In the genomic region with DNA sequence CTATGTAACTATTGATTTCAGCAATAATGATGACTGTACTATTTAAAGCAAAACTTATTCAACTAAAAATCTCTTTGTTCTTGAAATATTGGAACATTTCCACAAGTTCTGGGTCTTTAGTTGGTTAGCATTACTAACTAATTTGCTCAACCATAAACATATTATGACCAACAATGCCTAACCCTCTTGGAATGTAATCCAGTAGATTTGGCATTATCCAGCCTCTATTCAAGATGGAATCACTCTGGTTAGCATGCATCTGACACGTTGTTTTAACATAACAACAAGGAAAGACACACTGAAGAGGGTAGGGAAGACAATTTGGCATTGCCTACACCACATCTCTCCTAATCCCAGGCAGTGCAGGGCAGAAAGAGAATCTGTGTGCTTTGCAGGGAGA, we compare ENCODE assay signal across 33 cellular contexts.
"Had no signal": no experiment of that assay in that cellular context is flagged by ENCODE, and none has a peak within 500 bp of the region (broad histone marks: within the 10 kb centered on the region; RNA-seq: fewer than 3 reads in every experiment).

No MANE protein-coding gene starts in this region.

- H2AFZ ChIP-seq: hepatocyte had no signal

- H3K9me3 Mint-ChIP-seq: activated naive CD4-positive, alpha-beta T cell treated with anti-CD3 and anti-CD28 coated beads, Interleukin-2, amount 10 ng/mL, durations not matched to agents 7 days and 5 days; activated naive CD8-positive, alpha-beta T cell treated with anti-CD3 and anti-CD28 coated beads, Interleukin-2, amount 50 U/mL, for 24 hours; activated T-helper 1 cell treated with anti-CD3 and anti-CD28 coated beads, Interleukin-12 subunit alpha, Interleukin-12 subunit beta, Interleukin-2, Interleukin-4 antibody, amounts not matched to agents 30 ng/mL and 10 ng/mL and 1 ng/mL, durations not matched to agents 14 hours and 24 hours and 36 hours; nephron; stimulated activated memory B cell treated with anti-CD40 and anti-IgM and Interleukin-4, amounts not matched to agents 10 μg/mL and 1 μg/mL and 100 μg/mL, for 72 hours; stimulated activated naive CD8-positive, alpha-beta T cell treated with anti-CD3 and anti-CD28 coated beads, Interleukin-15, amount 100 ng/mL, for 72 hours had no signal

- H3K36me3 Mint-ChIP-seq: activated naive CD4-positive, alpha-beta T cell treated with anti-CD3 and anti-CD28 coated beads, Interleukin-2, amount 10 ng/mL, durations not matched to agents 7 days and 5 days; stimulated activated memory B cell treated with anti-CD40 and anti-IgM and Interleukin-4, amounts not matched to agents 10 μg/mL and 1 μg/mL and 100 μg/mL, for 72 hours had no signal

- H3K4me3 ChIP-seq: body of pancreas, cardiac muscle cell, colonic mucosa, dorsolateral prefrontal cortex, gastroesophageal sphincter, hepatocyte, pancreas, prostate gland, smooth muscle cell, upper lobe of right lung had no signal

- H3K4me1 Mint-ChIP-seq: activated naive CD4-positive, alpha-beta T cell treated with anti-CD3 and anti-CD28 coated beads, Interleukin-2, amount 10 ng/mL, durations not matched to agents 7 days and 5 days; activated naive CD8-positive, alpha-beta T cell treated with anti-CD3 and anti-CD28 coated beads, Interleukin-2, amount 50 U/mL, for 24 hours; nephron; stimulated activated memory B cell treated with anti-CD40 and anti-IgM and Interleukin-4, amounts not matched to agents 10 μg/mL and 1 μg/mL and 100 μg/mL, for 72 hours; stimulated activated naive CD8-positive, alpha-beta T cell treated with anti-CD3 and anti-CD28 coated beads, Interleukin-15, amount 100 ng/mL, for 72 hours had no signal

- DNase-seq: activated CD4-positive, alpha-beta T cell treated with anti-CD3 and anti-CD28 coated beads for 4 hours; activated CD4-positive, alpha-beta T cell treated with anti-CD3 and anti-CD28 coated beads, Interleukin-2, amount 50 U/mL, for 4 hours; activated CD8-positive, alpha-beta memory T cell treated with anti-CD3 and anti-CD28 coated beads, Interleukin-2, amount 50 U/mL, for 4 hours; activated gamma-delta T cell; activated naive CD4-positive, alpha-beta T cell treated with anti-CD3 and anti-CD28 coated beads, Interleukin-2, amount 10 ng/mL, durations not matched to agents 7 days and 5 days; activated naive CD8-positive, alpha-beta T cell treated with anti-CD3 and anti-CD28 coated beads, Interleukin-2, amount 50 U/mL, for 24 hours; activated T-cell treated with anti-CD3 and anti-CD28 coated beads, Interleukin-2, amount 50 U/mL, for 1 hour; body of pancreas; cerebellar nuclear complex; colonic mucosa; dorsolateral prefrontal cortex; effector memory CD4-positive, alpha-beta T cell; erythroblast; left cardiac atrium; left ventricle myocardium superior; nucleus accumbens; pancreas; stimulated activated CD4-positive, alpha-beta T cell treated with anti-CD3 and anti-CD28 coated beads, Interleukin-1b, Interleukin-23, amount 100 ng/mL, for 48 hours; stimulated activated CD4-positive, alpha-beta T cell treated with anti-CD3 and anti-CD28 coated beads, Interleukin-4, amount 100 ng/mL, for 4 hours; stimulated activated CD8-positive, alpha-beta memory T cell treated with anti-CD3 and anti-CD28 coated beads, Interleukin-4, amount 100 ng/mL, for 48 hours; stimulated activated naive CD8-positive, alpha-beta T cell treated with anti-CD3 and anti-CD28 coated beads, Interleukin-15, amount 100 ng/mL, for 72 hours; substantia nigra; T-helper 1 cell; upper lobe of right lung had no signal

- H3K27ac Mint-ChIP-seq: activated naive CD4-positive, alpha-beta T cell treated with anti-CD3 and anti-CD28 coated beads, Interleukin-2, amount 10 ng/mL, durations not matched to agents 7 days and 5 days; activated naive CD8-positive, alpha-beta T cell treated with anti-CD3 and anti-CD28 coated beads, Interleukin-2, amount 50 U/mL, for 24 hours; activated T-helper 1 cell treated with anti-CD3 and anti-CD28 coated beads, Interleukin-12 subunit alpha, Interleukin-12 subunit beta, Interleukin-2, Interleukin-4 antibody, amounts not matched to agents 30 ng/mL and 10 ng/mL and 1 ng/mL, durations not matched to agents 14 hours and 24 hours and 36 hours; nephron; stimulated activated memory B cell treated with anti-CD40 and anti-IgM and Interleukin-4, amounts not matched to agents 10 μg/mL and 1 μg/mL and 100 μg/mL, for 72 hours; stimulated activated naive CD8-positive, alpha-beta T cell treated with anti-CD3 and anti-CD28 coated beads, Interleukin-15, amount 100 ng/mL, for 72 hours; T-helper 2 cell treated with Interferon-gamma antibody and Interleukin-4, amounts not matched to agents 5 μg/mL and 100 μg/mL, for 36 hours had no signal

- H3K36me3 ChIP-seq: cardiac muscle cell, colonic mucosa, gastroesophageal sphincter, pancreas, prostate gland, upper lobe of right lung had no signal

- H3K4me2 ChIP-seq: hepatocyte, smooth muscle cell had no signal

- H3K27me3 ChIP-seq: body of pancreas, cardiac muscle cell, colonic mucosa, dorsolateral prefrontal cortex, gastroesophageal sphincter, hepatocyte, pancreas, upper lobe of right lung had no signal

- H3K4me1 ChIP-seq: body of pancreas, colonic mucosa, gastroesophageal sphincter, pancreas, prostate gland, upper lobe of right lung had no signal

- H3K27ac ChIP-seq: body of pancreas, cardiac muscle cell, colonic mucosa, dorsolateral prefrontal cortex, gastroesophageal sphincter, hepatocyte, pancreas, prostate gland, upper lobe of right lung had no signal

- H3K4me3 Mint-ChIP-seq: activated naive CD4-positive, alpha-beta T cell treated with anti-CD3 and anti-CD28 coated beads, Interleukin-2, amount 10 ng/mL, durations not matched to agents 7 days and 5 days; activated naive CD8-positive, alpha-beta T cell treated with anti-CD3 and anti-CD28 coated beads, Interleukin-2, amount 50 U/mL, for 24 hours; activated T-helper 1 cell treated with anti-CD3 and anti-CD28 coated beads, Interleukin-12 subunit alpha, Interleukin-12 subunit beta, Interleukin-2, Interleukin-4 antibody, amounts not matched to agents 30 ng/mL and 10 ng/mL and 1 ng/mL, durations not matched to agents 14 hours and 24 hours and 36 hours; nephron; stimulated activated memory B cell treated with anti-CD40 and anti-IgM and Interleukin-4, amounts not matched to agents 10 μg/mL and 1 μg/mL and 100 μg/mL, for 72 hours; stimulated activated naive CD8-positive, alpha-beta T cell treated with anti-CD3 and anti-CD28 coated beads, Interleukin-15, amount 100 ng/mL, for 72 hours; T-helper 2 cell treated with Interferon-gamma antibody and Interleukin-4, amounts not matched to agents 5 μg/mL and 100 μg/mL, for 36 hours had no signal

- H3K9me3 ChIP-seq: body of pancreas, colonic mucosa, gastroesophageal sphincter, pancreas, prostate gland, upper lobe of right lung had no signal

- H3K79me2 ChIP-seq: hepatocyte had no signal

- ATAC-seq: activated naive CD8-positive, alpha-beta T cell treated with anti-CD3 and anti-CD28 coated beads, Interleukin-2, amount 50 U/mL, for 24 hours; body of pancreas; gastroesophageal sphincter; left cardiac atrium; left ventricle myocardium superior; pancreas; stimulated activated memory B cell treated with anti-CD40 and anti-IgM and Interleukin-4, amounts not matched to agents 10 μg/mL and 1 μg/mL and 100 μg/mL, for 72 hours; stimulated activated naive CD8-positive, alpha-beta T cell treated with anti-CD3 and anti-CD28 coated beads, Interleukin-15, amount 100 ng/mL, for 72 hours; upper lobe of right lung had no signal

- H3K27me3 Mint-ChIP-seq: activated naive CD4-positive, alpha-beta T cell treated with anti-CD3 and anti-CD28 coated beads, Interleukin-2, amount 10 ng/mL, durations not matched to agents 7 days and 5 days; activated naive CD8-positive, alpha-beta T cell treated with anti-CD3 and anti-CD28 coated beads, Interleukin-2, amount 50 U/mL, for 24 hours; stimulated activated memory B cell treated with anti-CD40 and anti-IgM and Interleukin-4, amounts not matched to agents 10 μg/mL and 1 μg/mL and 100 μg/mL, for 72 hours; stimulated activated naive CD8-positive, alpha-beta T cell treated with anti-CD3 and anti-CD28 coated beads, Interleukin-15, amount 100 ng/mL, for 72 hours had no signal
